9 cellular contexts compared by ENCODE assay signal in genomic region chr3:46971151-46971550, GRCh38. TPM values are rescaled to one million over a fixed set of nuclear protein-coding genes. Genes with fewer than 3 reads are reported as not detected.
DNase-seq lines count a peak whose midpoint lies in the region; ATAC-seq and TF ChIP-seq lines count a peak whose summit lies in the region.
"Had no signal": no experiment of that assay in that cellular context is flagged by ENCODE, and none has a peak within 500 bp of the region (broad histone marks: within the 10 kb centered on the region; RNA-seq: fewer than 3 reads in every experiment).

No MANE protein-coding gene starts in this region.

- peaks cover 91% of the 10 kb centered on the region for H4K20me1 ChIP-seq in Loucy (ENCODE audit: insufficient read depth, low read length, poor library complexity, severe bottlenecking)

- H2AFZ ChIP-seq in Loucy (ENCODE audit: low read length), result no peak overlapping the region

- peak overlapping the region in 1 of 2 donors; percentile 53 for H3K4me3 Mint-ChIP-seq in CD14-positive monocyte
- H3K4me3 Mint-ChIP-seq in effector memory CD8-positive, alpha-beta T cell, result peak overlapping the region; percentile 75 to 81

- no peak for ATAC-seq in effector memory CD8-positive, alpha-beta T cell (replicated peaks)

- peaks cover 89% of the 10 kb centered on the region for H3K4me1 Mint-ChIP-seq in CD14-positive monocyte
- peaks cover 80% of the 10 kb centered on the region in 2 donors for H3K4me1 Mint-ChIP-seq in effector memory CD8-positive, alpha-beta T cell (ENCODE audit: low read depth in 2 of 2)

- H3K4me1 ChIP-seq in Loucy (ENCODE audit: insufficient read depth, low read length, poor library complexity, severe bottlenecking) (peaks cover 74% of the 10 kb centered on the region), neutrophil (ENCODE audit: control insufficient read depth in 1 of 2, insufficient read depth in 1 of 2, low read depth in 1 of 2, low read length in 1 of 2) (peaks cover 78% of the 10 kb centered on the region in 2 experiments), HAP-1 (no peaks in the 10 kb centered on the region)

- no peaks in the 10 kb centered on the region for H3K9me2 ChIP-seq in Loucy (replicated peaks; ENCODE audit: low read depth, low read length)

- H3K9ac ChIP-seq in Loucy (ENCODE audit: low read depth, low read length, poor library complexity, severe bottlenecking), result peak overlapping the region; percentile 56

- peak overlapping the region; percentile 79 for H3K27ac ChIP-seq in neutrophil

- H3K9me3 ChIP-seq in Loucy (ENCODE audit: insufficient read depth, low read depth, low read length) (no peaks in the 10 kb centered on the region), neutrophil (no peaks in the 10 kb centered on the region), HAP-1 (no peaks in the 10 kb centered on the region)

- H3K36me3 Mint-ChIP-seq in CD14-positive monocyte, result peaks cover 44 to 57% of the 10 kb centered on the region in 2 donors
- peaks cover 50% of the 10 kb centered on the region for H3K36me3 Mint-ChIP-seq in effector memory CD8-positive, alpha-beta T cell (ENCODE audit: insufficient read depth)

- H3K27ac Mint-ChIP-seq in CD14-positive monocyte, result peak overlapping the region in 5 of 7 donors; percentile 21 to 89 (median 70)
- H3K27ac Mint-ChIP-seq in effector memory CD8-positive, alpha-beta T cell, result peak overlapping the region; percentile 91 to 93

- intact Hi-C loops in CD14-positive monocyte (cut with micrococcal nuclease), result loop anchor here in 1 of 2 donors (10.0 kb wide), 2 partner anchors 254 to 276 kb away; partner anchors contain the start of gene ALS2CL

- H3K27me3 ChIP-seq in Loucy (ENCODE audit: insufficient read depth, low read length, poor library complexity, severe bottlenecking), result no peaks in the 10 kb centered on the region
- no peaks in the 10 kb centered on the region for H3K27me3 ChIP-seq in neutrophil
- no peaks in the 10 kb centered on the region for H3K27me3 ChIP-seq in HAP-1 (ENCODE audit: low read depth)

- DNase-seq in CD14-positive monocyte (ENCODE audit: low spot score) (no peak), NCI-H1694 (lab: John Stamatoyannopoulos, UW) (no peak), SHP77 treated with DMSO at 0.1 percent for 48 hours (lab: John Stamatoyannopoulos, UW) (no peak), HAP-1 (ENCODE audit: low spot score in 2 of 2) (no peak), foreskin melanocyte (no peak)
- DNase-seq in effector memory CD8-positive, alpha-beta T cell, result no peak
- DNase-seq: NCI-H1694 treated with DMSO at 0.1 percent for 48 hours had no signal

- in situ Hi-C loops in HAP-1 (cut with MboI; ENCODE audit: low sequenced_read_pairs), result no loop called here

- H3K36me3 ChIP-seq in Loucy (ENCODE audit: insufficient read depth, low read length), result peaks cover 20% of the 10 kb centered on the region; the same call in 1 of the 2 replicates
- H3K36me3 ChIP-seq in neutrophil, result no peaks in the 10 kb centered on the region
- peaks cover 21% of the 10 kb centered on the region for H3K36me3 ChIP-seq in HAP-1 (replicated peaks)

- H3K4me3 ChIP-seq in Loucy (ENCODE audit: low read length, poor library complexity, severe bottlenecking) (peak overlapping the region; percentile 58), neutrophil (ENCODE audit: low read depth in 1 of 2, low read length in 1 of 2) (no peak overlapping the region), HAP-1 (no peak overlapping the region)

- H3F3A ChIP-seq in Loucy (ENCODE audit: low read depth), result peaks cover 8% of the 10 kb centered on the region

- H3K27me3 Mint-ChIP-seq in CD14-positive monocyte (ENCODE audit: low read depth in 3 of 3), result no peaks in the 10 kb centered on the region
- H3K27me3 Mint-ChIP-seq in effector memory CD8-positive, alpha-beta T cell, result no peaks in the 10 kb centered on the region

- TF ChIP-seq CTCF in CD14-positive monocyte (IDR thresholded peaks at IDR 0.05), result no peak
- no peak for TF ChIP-seq CTCF in Loucy (conservative IDR thresholded peaks at IDR 0.05; ENCODE audit: low read length)
- no peak for TF ChIP-seq CTCF in neutrophil (IDR thresholded peaks at IDR 0.05)

- no peaks in the 10 kb centered on the region for H3K9me3 Mint-ChIP-seq in CD14-positive monocyte
- no peaks in the 10 kb centered on the region for H3K9me3 Mint-ChIP-seq in effector memory CD8-positive, alpha-beta T cell

- peak overlapping the region; percentile 74 for H3K4me2 ChIP-seq in Loucy (ENCODE audit: low read depth, low read length, poor library complexity, severe bottlenecking)

- peaks cover 99% of the 10 kb centered on the region for H3K79me2 ChIP-seq in Loucy (ENCODE audit: insufficient read depth, low read length)

RNA-seq across cellular contexts. Expression of gene CCDC12, which starts 5.4 kb away (rescaled TPM):
- polyA plus RNA-seq in CD14-positive monocyte, result 10 to 100 TPM; 50.1 to 55.8 TPM

RNA-seq across cellular contexts. Expression of gene NBEAL2, which starts 8.3 kb away (rescaled TPM):
- 10 to 100 TPM; 10.4 to 17.3 TPM for polyA plus RNA-seq in CD14-positive monocyte
